ENCODE assay signal across 1 cellular context in the genomic region with DNA sequence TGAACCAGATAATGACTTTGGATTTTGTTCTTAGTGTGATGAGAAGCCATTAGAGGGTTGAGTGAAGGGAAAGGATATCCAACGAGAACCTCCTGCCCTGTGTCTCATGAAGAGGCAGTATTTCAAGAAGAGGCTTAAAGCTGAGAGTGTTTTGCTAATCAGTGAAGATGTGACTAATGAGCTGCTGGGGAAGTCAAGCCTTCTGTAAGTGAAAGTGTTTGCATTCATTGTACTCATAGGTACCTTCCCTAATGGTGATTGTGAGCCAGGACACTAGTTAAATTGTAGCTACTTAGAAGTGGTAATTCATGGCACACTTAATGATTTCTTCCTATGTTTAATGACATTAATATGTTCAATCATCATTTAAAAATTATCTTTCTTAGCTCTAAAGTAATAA.
TF ChIP-seq lines count a peak whose summit lies in the region.

No MANE protein-coding gene starts in this region.

TF ChIP-seq in GM12878, 131 proteins besides CTCF, POLR2A, EP300 and RAD21 (continued from another document):
- TF ChIP-seq, protein P1, sequence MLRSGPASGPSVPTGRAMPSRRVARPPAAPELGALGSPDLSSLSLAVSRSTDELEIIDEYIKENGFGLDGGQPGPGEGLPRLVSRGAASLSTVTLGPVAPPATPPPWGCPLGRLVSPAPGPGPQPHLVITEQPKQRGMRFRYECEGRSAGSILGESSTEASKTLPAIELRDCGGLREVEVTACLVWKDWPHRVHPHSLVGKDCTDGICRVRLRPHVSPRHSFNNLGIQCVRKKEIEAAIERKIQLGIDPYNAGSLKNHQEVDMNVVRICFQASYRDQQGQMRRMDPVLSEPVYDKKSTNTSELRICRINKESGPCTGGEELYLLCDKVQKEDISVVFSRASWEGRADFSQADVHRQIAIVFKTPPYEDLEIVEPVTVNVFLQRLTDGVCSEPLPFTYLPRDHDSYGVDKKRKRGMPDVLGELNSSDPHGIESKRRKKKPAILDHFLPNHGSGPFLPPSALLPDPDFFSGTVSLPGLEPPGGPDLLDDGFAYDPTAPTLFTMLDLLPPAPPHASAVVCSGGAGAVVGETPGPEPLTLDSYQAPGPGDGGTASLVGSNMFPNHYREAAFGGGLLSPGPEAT (IDR thresholded peaks at IDR 0.05; ENCODE audit: low read depth): no peak
- TF ChIP-seq MYC (IDR thresholded peaks at IDR 0.05; ENCODE audit: insufficient read depth, insufficient read length, insufficient replicate concordance, low read length, severe bottlenecking): no peak
- no peak for TF ChIP-seq CBX3 (IDR thresholded peaks at IDR 0.05; ENCODE audit: borderline replicate concordance, low read depth)
- 0 out of 2 replicates have a peak, but pooled peaks have one; percentile 6 for TF ChIP-seq BCL11A (IDR thresholded peaks at IDR 0.05; ENCODE audit: low read depth, low read length)
- TF ChIP-seq ZNF24 (IDR thresholded peaks at IDR 0.05): no peak
- no peak for TF ChIP-seq CHD1 (IDR thresholded peaks at IDR 0.05; ENCODE audit: low read depth, low read length)
- peak; percentile 78 for TF ChIP-seq MTA2 (IDR thresholded peaks at IDR 0.05; ENCODE audit: low read depth)
- TF ChIP-seq HCFC1 (IDR thresholded peaks at IDR 0.05; ENCODE audit: low read length): no peak
- 0 out of 2 replicates have a peak, but pooled peaks have one; percentile 20 for TF ChIP-seq BACH1 (IDR thresholded peaks at IDR 0.05; ENCODE audit: borderline replicate concordance)
- TF ChIP-seq ZNF274 (IDR thresholded peaks at IDR 0.05; ENCODE audit: insufficient read depth, insufficient read length): no peak
- no peak for TF ChIP-seq SMAD1 (IDR thresholded peaks at IDR 0.05; ENCODE audit: low read depth, partially characterized antibody)
- TF ChIP-seq NFXL1 (IDR thresholded peaks at IDR 0.05; ENCODE audit: borderline replicate concordance): no peak
- no peak for TF ChIP-seq TBL1XR1 (IDR thresholded peaks at IDR 0.05; ENCODE audit: low read depth, low read length)
- TF ChIP-seq MXI1 (IDR thresholded peaks at IDR 0.05; ENCODE audit: low read depth, low read length): no peak
- TF ChIP-seq FOXM1 (IDR thresholded peaks at IDR 0.05; ENCODE audit: low read depth, low read length): no peak
- TF ChIP-seq, protein P2, sequence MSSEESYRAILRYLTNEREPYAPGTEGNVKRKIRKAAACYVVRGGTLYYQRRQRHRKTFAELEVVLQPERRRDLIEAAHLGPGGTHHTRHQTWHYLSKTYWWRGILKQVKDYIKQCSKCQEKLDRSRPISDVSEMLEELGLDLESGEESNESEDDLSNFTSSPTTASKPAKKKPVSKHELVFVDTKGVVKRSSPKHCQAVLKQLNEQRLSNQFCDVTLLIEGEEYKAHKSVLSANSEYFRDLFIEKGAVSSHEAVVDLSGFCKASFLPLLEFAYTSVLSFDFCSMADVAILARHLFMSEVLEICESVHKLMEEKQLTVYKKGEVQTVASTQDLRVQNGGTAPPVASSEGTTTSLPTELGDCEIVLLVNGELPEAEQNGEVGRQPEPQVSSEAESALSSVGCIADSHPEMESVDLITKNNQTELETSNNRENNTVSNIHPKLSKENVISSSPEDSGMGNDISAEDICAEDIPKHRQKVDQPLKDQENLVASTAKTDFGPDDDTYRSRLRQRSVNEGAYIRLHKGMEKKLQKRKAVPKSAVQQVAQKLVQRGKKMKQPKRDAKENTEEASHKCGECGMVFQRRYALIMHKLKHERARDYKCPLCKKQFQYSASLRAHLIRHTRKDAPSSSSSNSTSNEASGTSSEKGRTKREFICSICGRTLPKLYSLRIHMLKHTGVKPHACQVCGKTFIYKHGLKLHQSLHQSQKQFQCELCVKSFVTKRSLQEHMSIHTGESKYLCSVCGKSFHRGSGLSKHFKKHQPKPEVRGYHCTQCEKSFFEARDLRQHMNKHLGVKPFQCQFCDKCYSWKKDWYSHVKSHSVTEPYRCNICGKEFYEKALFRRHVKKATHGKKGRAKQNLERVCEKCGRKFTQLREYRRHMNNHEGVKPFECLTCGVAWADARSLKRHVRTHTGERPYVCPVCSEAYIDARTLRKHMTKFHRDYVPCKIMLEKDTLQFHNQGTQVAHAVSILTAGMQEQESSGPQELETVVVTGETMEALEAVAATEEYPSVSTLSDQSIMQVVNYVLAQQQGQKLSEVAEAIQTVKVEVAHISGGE (CRISPR knock-in tag; IDR thresholded peaks at IDR 0.05): no peak
- TF ChIP-seq SREBF2 (IDR thresholded peaks at IDR 0.05; ENCODE audit: low read length): no peak
